26 cellular contexts compared by ENCODE assay signal in genomic region chrX:10042055-10042454, GRCh38.
"Had no signal": no experiment of that assay in that cellular context is flagged by ENCODE, and none has a peak within 500 bp of the region (broad histone marks: within the 10 kb centered on the region; RNA-seq: fewer than 3 reads in every experiment).

No MANE protein-coding gene starts in this region.

- H3K4me1 Mint-ChIP-seq: activated naive CD4-positive, alpha-beta T cell treated with anti-CD3 and anti-CD28 coated beads, Interleukin-2, amount 10 ng/mL, durations not matched to agents 7 days and 5 days had no signal

- ATAC-seq: activated CD4-positive, alpha-beta T cell treated with anti-CD3 and anti-CD28 coated beads for 36 hours; activated CD8-positive, alpha-beta T cell treated with anti-CD3 and anti-CD28 coated beads for 36 hours; activated T-cell treated with anti-CD3 and anti-CD28 coated beads, Interleukin-2, amount 50 U/mL, for 72 hours; Panc1; Right ventricle myocardium inferior had no signal

- DNase-seq: activated CD4-positive, alpha-beta T cell treated with anti-CD3 and anti-CD28 coated beads for 36 hours; activated CD8-positive, alpha-beta memory T cell treated with anti-CD3 and anti-CD28 coated beads, Interleukin-2, amount 50 U/mL, for 4 hours; activated CD8-positive, alpha-beta T cell treated with anti-CD3 and anti-CD28 coated beads for 36 hours; activated gamma-delta T cell treated with Interleukin-2 at 50 U/mL for 16 hours; activated naive CD4-positive, alpha-beta T cell treated with anti-CD3 and anti-CD28 coated beads, Interleukin-2, amount 10 ng/mL, durations not matched to agents 7 days and 5 days; activated naive CD8-positive, alpha-beta T cell treated with anti-CD3 and anti-CD28 coated beads for 36 hours; activated T-cell treated with anti-CD3 and anti-CD28 coated beads, Interleukin-2, amount 50 U/mL, for 72 hours; anterior cingulate cortex; cerebellar nuclear complex; Karpas-422; MM.1S; NCI-H1105 treated with DMSO at 0.1 percent for 48 hours; NCI-H146; NCI-H187 treated with DMSO at 0.1 percent for 48 hours; NCI-H2081 treated with DMSO at 0.1 percent for 48 hours; NCI-H2171 treated with DMSO at 0.1 percent for 48 hours; NCI-H526; NCI-H82; OCI-M1; RPMI8226; T-helper 1 cell had no signal

- H3K4me3 Mint-ChIP-seq: activated CD4-positive, alpha-beta T cell treated with anti-CD3 and anti-CD28 coated beads for 36 hours; activated CD8-positive, alpha-beta T cell treated with anti-CD3 and anti-CD28 coated beads for 36 hours; activated naive CD4-positive, alpha-beta T cell treated with anti-CD3 and anti-CD28 coated beads, Interleukin-2, amount 10 ng/mL, durations not matched to agents 7 days and 5 days; activated naive CD8-positive, alpha-beta T cell treated with anti-CD3 and anti-CD28 coated beads for 36 hours; activated T-cell treated with anti-CD3 and anti-CD28 coated beads, Interleukin-2, amount 50 U/mL, for 72 hours had no signal

- H3K27ac Mint-ChIP-seq: activated CD4-positive, alpha-beta T cell treated with anti-CD3 and anti-CD28 coated beads for 36 hours; activated CD8-positive, alpha-beta T cell treated with anti-CD3 and anti-CD28 coated beads for 36 hours; activated naive CD4-positive, alpha-beta T cell treated with anti-CD3 and anti-CD28 coated beads, Interleukin-2, amount 10 ng/mL, durations not matched to agents 7 days and 5 days; activated T-cell treated with anti-CD3 and anti-CD28 coated beads, Interleukin-2, amount 50 U/mL, for 72 hours; activated T-helper 2 cell treated with anti-CD3 and anti-CD28 coated beads, Interferon-gamma antibody, Interleukin-2, Interleukin-4, amounts not matched to agents 10 μg/mL and 5 μg/mL and 100 μg/mL, durations not matched to agents 14 hours and 24 hours and 36 hours had no signal

- H3K27ac ChIP-seq: SK-N-MC, VCaP had no signal

- H3K9me3 Mint-ChIP-seq: activated CD8-positive, alpha-beta T cell treated with anti-CD3 and anti-CD28 coated beads for 36 hours; activated naive CD4-positive, alpha-beta T cell treated with anti-CD3 and anti-CD28 coated beads, Interleukin-2, amount 10 ng/mL, durations not matched to agents 7 days and 5 days; activated naive CD8-positive, alpha-beta T cell treated with anti-CD3 and anti-CD28 coated beads for 36 hours; activated T-cell treated with anti-CD3 and anti-CD28 coated beads, Interleukin-2, amount 50 U/mL, for 72 hours; activated T-helper 2 cell treated with anti-CD3 and anti-CD28 coated beads, Interferon-gamma antibody, Interleukin-2, Interleukin-4, amounts not matched to agents 10 μg/mL and 5 μg/mL and 100 μg/mL, durations not matched to agents 14 hours and 24 hours and 36 hours had no signal

- H3K4me3 ChIP-seq: SK-N-MC had no signal

- H3K36me3 Mint-ChIP-seq: activated naive CD4-positive, alpha-beta T cell treated with anti-CD3 and anti-CD28 coated beads, Interleukin-2, amount 10 ng/mL, durations not matched to agents 7 days and 5 days; activated naive CD8-positive, alpha-beta T cell treated with anti-CD3 and anti-CD28 coated beads for 36 hours had no signal
